ENCODE assay signal across 1 cellular context in genomic region chr19:42309686-42310085, GRCh38.
TF ChIP-seq lines count a peak whose summit lies in the region.

No MANE protein-coding gene starts in this region.

TF ChIP-seq in HepG2, 621 proteins besides CTCF, POLR2A, EP300 and RAD21:
- TF ChIP-seq ZMYM4 (CRISPR knock-in tag; IDR thresholded peaks at IDR 0.05) (no peak), ZFP91 (CRISPR knock-in tag; IDR thresholded peaks at IDR 0.05; ENCODE audit: borderline replicate concordance) (peak; percentile 17; the same call in 1 of the 2 replicates)
